12 cellular contexts compared by ENCODE assay signal in genomic region chr2:101763496-101764333, GRCh38.
DNase-seq lines count a peak whose midpoint lies in the region; ATAC-seq and TF ChIP-seq lines count a peak whose summit lies in the region.
"Had no signal": no experiment of that assay in that cellular context is flagged by ENCODE, and none has a peak within 500 bp of the region (broad histone marks: within the 10 kb centered on the region; RNA-seq: fewer than 3 reads in every experiment).

No MANE protein-coding gene starts in this region.

- H3K9me3 ChIP-seq in breast epithelium (no peaks in the 10 kb centered on the region), mucosa of descending colon (no peaks in the 10 kb centered on the region), vagina (no peaks in the 10 kb centered on the region)
- H3K9me3 ChIP-seq: SJSA1 had no signal

- intact Hi-C loops in activated naive CD4-positive, alpha-beta T cell treated with anti-CD3 and anti-CD28 coated beads for 36 hours (cut with micrococcal nuclease) = no loop called here
- intact Hi-C loops in breast epithelium (cut with DNase I; ENCODE audit: low total_unique reads) = no loop called here
- intact Hi-C loops in mucosa of descending colon (cut with DNase I, micrococcal nuclease) = no loop called here
- intact Hi-C loops in vagina (cut with DNase I) = no loop called here

- H3K27ac Mint-ChIP-seq in activated naive CD4-positive, alpha-beta T cell treated with anti-CD3 and anti-CD28 coated beads for 36 hours = peak overlapping the region; percentile 38

- TF ChIP-seq CTCF in breast epithelium (IDR thresholded peaks at IDR 0.05) (no peak), mucosa of descending colon (IDR thresholded peaks at IDR 0.05) (no peak), vagina (IDR thresholded peaks at IDR 0.05) (no peak)

- TF ChIP-seq POLR2A in breast epithelium (IDR thresholded peaks at IDR 0.05) (no peak), vagina (IDR thresholded peaks at IDR 0.05) (no peak)

- H3K27me3 ChIP-seq in breast epithelium (no peaks in the 10 kb centered on the region), vagina (no peaks in the 10 kb centered on the region)
- H3K27me3 ChIP-seq: SJSA1 had no signal

- H3K27ac ChIP-seq in breast epithelium = peak overlapping the region; percentile 15 to 52
- H3K27ac ChIP-seq in vagina = peak overlapping the region; percentile 56
- H3K27ac ChIP-seq: SJSA1 had no signal

- H3K27me3 Mint-ChIP-seq in activated naive CD4-positive, alpha-beta T cell treated with anti-CD3 and anti-CD28 coated beads for 36 hours (ENCODE audit: low read depth) = no peaks in the 10 kb centered on the region

- H3K36me3 Mint-ChIP-seq in activated naive CD4-positive, alpha-beta T cell treated with anti-CD3 and anti-CD28 coated beads for 36 hours (ENCODE audit: low read depth) = peaks cover 4% of the 10 kb centered on the region

- CTCF ChIA-PET in activated naive CD4-positive, alpha-beta T cell treated with anti-CD3 and anti-CD28 coated beads for 36 hours (lab: Charles Lee) = interaction anchor here (0.7 to 2.4 kb wide), 6 partner anchors 9 to 345 kb away, joined by 3 to 11 read pairs (median 4); no protein-coding TSS in a partner anchor

- peaks cover 71% of the 10 kb centered on the region for H3K4me1 Mint-ChIP-seq in activated naive CD4-positive, alpha-beta T cell treated with anti-CD3 and anti-CD28 coated beads for 36 hours (ENCODE audit: low read depth)

- no peak overlapping the region for H3K4me3 ChIP-seq in breast epithelium
- H3K4me3 ChIP-seq in mucosa of descending colon = no peak overlapping the region
- H3K4me3 ChIP-seq in vagina = no peak overlapping the region
- H3K4me3 ChIP-seq: SJSA1 had no signal

- no peaks in the 10 kb centered on the region for H3K9me3 Mint-ChIP-seq in activated naive CD4-positive, alpha-beta T cell treated with anti-CD3 and anti-CD28 coated beads for 36 hours

- H3K4me1 ChIP-seq in breast epithelium = peaks cover 7 to 19% of the 10 kb centered on the region in 2 donors
- peaks cover 5% of the 10 kb centered on the region for H3K4me1 ChIP-seq in mucosa of descending colon (ENCODE audit: low read depth)
- H3K4me1 ChIP-seq in vagina = peaks cover 67% of the 10 kb centered on the region

- no peak overlapping the region for H3K4me3 Mint-ChIP-seq in activated naive CD4-positive, alpha-beta T cell treated with anti-CD3 and anti-CD28 coated beads for 36 hours

- H3K36me3 ChIP-seq in breast epithelium = no peaks in the 10 kb centered on the region
- no peaks in the 10 kb centered on the region for H3K36me3 ChIP-seq in mucosa of descending colon (ENCODE audit: low read depth)
- H3K36me3 ChIP-seq in vagina = no peaks in the 10 kb centered on the region
- H3K36me3 ChIP-seq: SJSA1 had no signal

- no peak for DNase-seq in activated naive CD4-positive, alpha-beta T cell treated with anti-CD3 and anti-CD28 coated beads for 36 hours
- no peak for DNase-seq in activated naive CD4-positive, alpha-beta T cell treated with Interleukin-2 at 50 U/mL for 16 hours
- DNase-seq in breast epithelium (ENCODE audit: low spot score in 2 of 2) = no peak
- DNase-seq in mucosa of descending colon = no peak
- DNase-seq in vagina (ENCODE audit: extremely low spot score in 2 of 2) = no peak
- no peak for DNase-seq in retina
- no peak for DNase-seq in activated CD4-positive, CD25-positive, alpha-beta regulatory T cell (lab: John Stamatoyannopoulos, UW)
- DNase-seq: activated CD4-positive, alpha-beta T cell treated with anti-CD3 and anti-CD28 coated beads for 4 hours; NCI-H1105; NCI-H69 had no signal

- ATAC-seq in mucosa of descending colon (peak; percentile 29), HG03469 (IDR thresholded peaks at IDR 0.05; ENCODE audit: unreplicated experiment) (no peak)
